In the genomic region with DNA sequence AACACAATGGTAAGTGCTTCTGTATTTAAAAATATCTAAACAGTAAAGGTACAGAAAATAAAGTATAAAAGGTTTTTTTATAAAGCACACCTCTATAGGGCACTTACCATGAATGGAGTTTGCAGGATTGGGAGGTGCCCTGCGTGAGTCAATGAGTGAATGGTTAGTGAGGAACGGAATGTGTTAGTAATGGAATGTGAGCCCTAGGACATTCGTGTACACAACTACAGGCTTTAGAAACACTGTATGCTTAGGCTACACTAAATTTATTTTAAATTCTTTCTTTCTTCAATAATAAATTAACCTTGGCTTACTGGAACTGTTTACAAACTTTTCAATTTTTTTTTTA, we compare ENCODE assay signal across 10 cellular contexts.
DNase-seq lines count a peak whose midpoint lies in the region; ATAC-seq, FAIRE-seq and TF ChIP-seq lines count a peak whose summit lies in the region.
"Had no signal": no experiment of that assay in that cellular context is flagged by ENCODE, and none has a peak within 500 bp of the region (broad histone marks: within the 10 kb centered on the region; RNA-seq: fewer than 3 reads in every experiment).

No MANE protein-coding gene starts in this region.

- H3K4me1 ChIP-seq in keratinocyte (ENCODE audit: control insufficient read depth, extremely low read depth, insufficient read depth, low read length), result peaks cover 42% of the 10 kb centered on the region
- no peaks in the 10 kb centered on the region for H3K4me1 ChIP-seq in neuronal stem cell (ENCODE audit: control insufficient read depth in 2 of 2, insufficient read depth in 1 of 2, low read depth in 1 of 2, low read length in 2 of 2)
- H3K4me1 ChIP-seq: tibial artery had no signal

- H3K36me3 ChIP-seq in keratinocyte (ENCODE audit: control insufficient read depth in 2 of 2, extremely low read depth in 1 of 2, insufficient read depth in 2 of 2, low read length in 2 of 2) (no peaks in the 10 kb centered on the region), neuronal stem cell (replicated peaks in 1 of 2; ENCODE audit: control insufficient read depth in 2 of 2, insufficient read depth in 2 of 2, low read length in 2 of 2) (no peaks in the 10 kb centered on the region)
- H3K36me3 ChIP-seq: sigmoid colon, tibial artery had no signal

- H3K27ac ChIP-seq in keratinocyte (ENCODE audit: control insufficient read depth, insufficient read depth, low read length) (peak overlapping the region; percentile 65), neuronal stem cell (replicated peaks; ENCODE audit: low read length) (no peak overlapping the region)
- H3K27ac ChIP-seq: sigmoid colon, tibial artery had no signal

- no peaks in the 10 kb centered on the region for H3K9me3 ChIP-seq in keratinocyte (ENCODE audit: control insufficient read depth, low read depth, low read length)
- H3K9me3 ChIP-seq in neuronal stem cell (replicated peaks in 1 of 2; ENCODE audit: control insufficient read depth in 2 of 2, insufficient read depth in 1 of 2, low read depth in 1 of 2, low read length in 2 of 2), result no peaks in the 10 kb centered on the region
- H3K9me3 ChIP-seq: sigmoid colon, tibial artery had no signal

- POLR2A ChIA-PET in AG04449 (lab: Yijun Ruan, JAX), result no interaction called here

- TF ChIP-seq CTCF in AG04449 (IDR thresholded peaks at IDR 0.05; ENCODE audit: insufficient read depth, low read length, missing control alignments) (no peak), astrocyte of the spinal cord (IDR thresholded peaks at IDR 0.05; ENCODE audit: low read depth, low read length) (no peak), keratinocyte (optimal IDR thresholded peaks at IDR 0.05 in 1 of 3, IDR thresholded peaks at IDR 0.05 in 1 of 3, conservative IDR thresholded peaks at IDR 0.05 in 1 of 3; ENCODE audit: extremely low read depth in 1 of 3, insufficient read depth in 2 of 3, low read length in 3 of 3) (no peak)

- no peak overlapping the region for H4K91ac ChIP-seq in neuronal stem cell (ENCODE audit: low read depth, low read length, poor library complexity)

- no peaks in the 10 kb centered on the region for H4K20me1 ChIP-seq in keratinocyte (ENCODE audit: control insufficient read depth, extremely low read depth, insufficient read depth, low read length)

- ATAC-seq in GM18511 (IDR thresholded peaks at IDR 0.05; ENCODE audit: unreplicated experiment), result no peak
- ATAC-seq in HG03457 (IDR thresholded peaks at IDR 0.05; ENCODE audit: unreplicated experiment), result no peak

- in situ Hi-C loops in astrocyte of the spinal cord (cut with HindIII; ENCODE audit: low sequenced_read_pairs), result no loop called here

- H3K4me3 ChIP-seq in AG04449 (ENCODE audit: low read depth, low read length), result no peak overlapping the region
- H3K4me3 ChIP-seq in astrocyte of the spinal cord (ENCODE audit: low read depth, low read length), result no peak overlapping the region
- H3K4me3 ChIP-seq in keratinocyte (ENCODE audit: control insufficient read depth in 2 of 3, extremely low read depth in 1 of 3, insufficient read depth in 2 of 3, low read depth in 1 of 3, low read length in 3 of 3), result no peak overlapping the region
- no peak overlapping the region for H3K4me3 ChIP-seq in neuronal stem cell (ENCODE audit: low read length in 2 of 2)
- H3K4me3 ChIP-seq: sigmoid colon, tibial artery had no signal

- H2BK15ac ChIP-seq in neuronal stem cell (ENCODE audit: low read length), result no peak overlapping the region

- no peak overlapping the region for H2BK120ac ChIP-seq in neuronal stem cell (ENCODE audit: low read depth, low read length)

- H2BK12ac ChIP-seq in neuronal stem cell (ENCODE audit: low read length), result no peak overlapping the region

- H3K9me1 ChIP-seq in keratinocyte (ENCODE audit: control insufficient read depth, extremely low read depth, insufficient read depth, low read length), result no peaks in the 10 kb centered on the region

- no peak overlapping the region for H3K18ac ChIP-seq in neuronal stem cell (ENCODE audit: low read length)

- FAIRE-seq in keratinocyte (lab: Jason Lieb, UNC), result peak; percentile 91

- no peak overlapping the region for H2BK5ac ChIP-seq in neuronal stem cell (ENCODE audit: low read length)

- no CpG with 5 or more reads among the region's 3 CpGs for WGBS in neuronal stem cell (ENCODE audit: extremely low coverage in 2 of 2, insufficient read length in 2 of 2, insufficient replicate concordance in 1 of 2), 2 donors

- H3K4ac ChIP-seq in neuronal stem cell (ENCODE audit: low read length), result no peak overlapping the region

- H2AFZ ChIP-seq in keratinocyte (ENCODE audit: control insufficient read depth, low read length) (peak overlapping the region; percentile 60), neuronal stem cell (ENCODE audit: low read length) (no peak overlapping the region)

- H3K23ac ChIP-seq in neuronal stem cell (ENCODE audit: low read depth, low read length, poor library complexity), result no peak overlapping the region

- H3K27me3 ChIP-seq in keratinocyte (ENCODE audit: control insufficient read depth, extremely low read depth, insufficient read depth, low read length) (no peaks in the 10 kb centered on the region), neuronal stem cell (ENCODE audit: control insufficient read depth in 3 of 3, insufficient read depth in 3 of 3, low read depth in 1 of 3, low read length in 3 of 3) (no peaks in the 10 kb centered on the region)
- H3K27me3 ChIP-seq: sigmoid colon, tibial artery had no signal

- dilution Hi-C loops in keratinocyte (cut with MboI; ENCODE audit: extremely low pct_ligation_motif_present, low sequenced_read_pairs), result no loop called here

- CTCF ChIA-PET in AG04449 (lab: Yijun Ruan, JAX), result interaction anchor here (1.0 to 4.2 kb wide), 8 partner anchors 12 to 620 kb away, joined by 3 to 24 read pairs (median 4); no protein-coding TSS in a partner anchor

- no peak overlapping the region for H3K14ac ChIP-seq in neuronal stem cell (ENCODE audit: low read length)

- no peaks in the 10 kb centered on the region for H3K79me2 ChIP-seq in keratinocyte (ENCODE audit: control insufficient read depth, insufficient read depth, low read length)

- H3K9ac ChIP-seq in keratinocyte (ENCODE audit: control insufficient read depth, extremely low read depth, insufficient read depth, low read length) (peak overlapping the region; percentile 23), neuronal stem cell (ENCODE audit: low read depth, low read length, poor library complexity) (no peak overlapping the region)

- H3K4me2 ChIP-seq in keratinocyte (ENCODE audit: control insufficient read depth, extremely low read depth, insufficient read depth, low read depth, low read length) (peak overlapping the region; percentile 80), neuronal stem cell (ENCODE audit: insufficient read depth, low read length, poor library complexity, severe bottlenecking) (no peak overlapping the region)

- no peak overlapping the region for H4K8ac ChIP-seq in neuronal stem cell (ENCODE audit: low read depth, low read length)

- no peaks in the 10 kb centered on the region for H3K79me1 ChIP-seq in neuronal stem cell (ENCODE audit: low read depth, low read length)

- H2AK5ac ChIP-seq in neuronal stem cell (ENCODE audit: low read depth, low read length), result no peak overlapping the region

- peak; percentile 17 for DNase-seq in AG04449 (ENCODE audit: low read depth, low spot score)
- DNase-seq in HS-5 (ENCODE audit: low read depth), result peak; percentile 64
- DNase-seq in astrocyte of the spinal cord (ENCODE audit: low read depth, low spot score), result peak; percentile 70
- DNase-seq in keratinocyte (ENCODE audit: low read depth, low spot score), result peak; percentile 75
- no peak for DNase-seq in neuronal stem cell (ENCODE audit: low spot score)
- no peak for DNase-seq in SIG-M5 treated with dmso at 0.1 percent for 504 hours (lab: John Stamatoyannopoulos, UW; ENCODE audit: unreplicated experiment)
- DNase-seq: sigmoid colon, tibial artery had no signal

Comparison
In these comparisons a context has a peak if more than half of its experiments do, and no peak if none do; other contexts are left out.
1. DNase-seq: peak in AG04449 (single experiment), HS-5 (single experiment), astrocyte of the spinal cord (single experiment) and keratinocyte (single experiment); none in neuronal stem cell (single experiment) and SIG-M5 treated with dmso at 0.1 percent for 504 hours (single experiment).